ENCODE assay signal across 10 cellular contexts in the genomic region with DNA sequence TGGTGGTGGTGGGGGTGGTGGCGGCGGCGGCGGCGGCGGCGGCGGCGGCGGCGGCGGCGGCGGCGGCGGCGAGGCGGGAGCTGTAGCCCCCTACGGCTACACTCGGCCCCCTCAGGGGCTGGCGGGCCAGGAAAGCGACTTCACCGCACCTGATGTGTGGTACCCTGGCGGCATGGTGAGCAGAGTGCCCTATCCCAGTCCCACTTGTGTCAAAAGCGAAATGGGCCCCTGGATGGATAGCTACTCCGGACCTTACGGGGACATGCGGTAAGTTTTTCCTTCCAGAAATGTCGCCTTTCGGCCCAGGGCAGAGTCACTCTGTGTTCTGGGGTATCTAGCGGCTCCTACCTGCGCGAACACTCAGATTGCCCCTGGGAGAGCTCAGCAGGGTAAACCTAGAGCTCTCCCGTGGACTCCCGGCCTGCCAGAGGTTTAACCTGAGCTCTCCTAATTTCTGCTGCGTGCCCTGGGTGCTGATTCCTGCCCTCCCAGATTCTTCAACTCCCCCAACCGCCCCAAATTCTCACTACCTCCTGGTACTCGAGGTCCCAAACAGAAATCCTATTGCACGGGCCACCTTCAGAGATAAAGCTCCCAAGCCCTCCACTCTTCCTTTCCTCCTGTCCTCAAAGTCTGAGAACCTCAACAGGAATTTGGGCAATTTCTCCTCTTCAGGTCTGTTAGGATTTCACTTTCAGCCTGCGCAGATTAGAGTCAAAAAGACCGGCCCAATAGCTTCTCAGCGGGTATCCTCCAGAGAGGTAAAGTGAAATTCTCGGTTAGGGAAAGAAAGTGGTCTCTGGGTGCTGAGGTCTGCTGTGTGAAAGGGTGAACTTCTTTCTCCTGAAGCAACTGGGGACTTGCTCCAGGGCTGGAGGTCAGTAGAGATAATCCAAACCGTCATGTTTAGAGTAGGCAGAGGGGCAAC. TPM values are rescaled to one million over a fixed set of nuclear protein-coding genes. Genes with fewer than 3 reads are reported as not detected.
DNase-seq lines count a peak whose midpoint lies in the region; ATAC-seq and TF ChIP-seq lines count a peak whose summit lies in the region.
"Had no signal": no experiment of that assay in that cellular context is flagged by ENCODE, and none has a peak within 500 bp of the region (broad histone marks: within the 10 kb centered on the region; RNA-seq: fewer than 3 reads in every experiment).

No MANE protein-coding gene starts in this region.

- intact Hi-C loops in transverse colon (cut with DNase I; ENCODE audit: low total_unique reads), result no loop called here
- intact Hi-C loops in activated CD8-positive, alpha-beta T cell treated with anti-CD3 and anti-CD28 coated beads for 36 hours (cut with micrococcal nuclease), result no loop called here

- POLR2A ChIA-PET in activated CD8-positive, alpha-beta T cell treated with anti-CD3 and anti-CD28 coated beads for 36 hours (lab: Charles Lee), result no interaction called here

- no peak for TF ChIP-seq EP300 in transverse colon (IDR thresholded peaks at IDR 0.05; ENCODE audit: low read depth)

- H3K9me3 ChIP-seq in ectodermal cell (ENCODE audit: control insufficient read depth, low read length) (no peaks in the 10 kb centered on the region), mesodermal cell (ENCODE audit: control insufficient read depth, low read length) (no peaks in the 10 kb centered on the region), transverse colon (no peaks in the 10 kb centered on the region)

- no peak for ATAC-seq in activated T-cell treated with anti-CD3 and anti-CD28 coated beads, Interleukin-2, amount 50 U/mL, for 72 hours (replicated peaks in 1 of 2)
- no peak for ATAC-seq in activated T-cell treated with anti-CD3 and anti-CD28 coated beads, Interleukin-2, amount 50 U/mL, for 4 hours
- no peak for ATAC-seq in activated CD8-positive, alpha-beta T cell treated with anti-CD3 and anti-CD28 coated beads for 36 hours

- no peak for TF ChIP-seq POLR2A in transverse colon (IDR thresholded peaks at IDR 0.05)

- H3K4me3 ChIP-seq in ectodermal cell (ENCODE audit: insufficient read depth, low read depth, low read length) (peak overlapping the region; percentile 48), mesodermal cell (ENCODE audit: extremely low read depth, insufficient read depth, low read length, poor library complexity, severe bottlenecking) (peak overlapping the region; percentile 38), transverse colon (peak overlapping the region in 3 of 4 donors; percentile 14 to 46 (median 31))

- peaks cover 0 to 1% of the 10 kb centered on the region in 2 donors for H3K36me3 Mint-ChIP-seq in activated T-cell treated with anti-CD3 and anti-CD28 coated beads, Interleukin-2, amount 50 U/mL, for 72 hours (ENCODE audit: insufficient read depth in 2 of 2)
- H3K36me3 Mint-ChIP-seq in activated T-cell treated with anti-CD3 and anti-CD28 coated beads, Interleukin-2, amount 50 U/mL, for 4 hours (ENCODE audit: insufficient read depth), result no peaks in the 10 kb centered on the region
- H3K36me3 Mint-ChIP-seq in activated CD8-positive, alpha-beta T cell treated with anti-CD3 and anti-CD28 coated beads for 36 hours (ENCODE audit: low read depth), result no peaks in the 10 kb centered on the region
- H3K36me3 Mint-ChIP-seq: activated naive CD4-positive, alpha-beta T cell treated with anti-CD3 and anti-CD28 coated beads, Interleukin-2, amount 10 ng/mL, durations not matched to agents 7 days and 5 days; CD8-positive, alpha-beta memory T cell had no signal

- peaks cover 54% of the 10 kb centered on the region for H3K27me3 Mint-ChIP-seq in activated T-cell treated with anti-CD3 and anti-CD28 coated beads, Interleukin-2, amount 50 U/mL, for 72 hours (ENCODE audit: low read depth)
- peaks cover 31% of the 10 kb centered on the region for H3K27me3 Mint-ChIP-seq in activated T-cell treated with anti-CD3 and anti-CD28 coated beads, Interleukin-2, amount 50 U/mL, for 4 hours (ENCODE audit: low read depth)
- peaks cover 26% of the 10 kb centered on the region for H3K27me3 Mint-ChIP-seq in activated CD8-positive, alpha-beta T cell treated with anti-CD3 and anti-CD28 coated beads for 36 hours

- CTCF ChIA-PET in activated CD8-positive, alpha-beta T cell treated with anti-CD3 and anti-CD28 coated beads for 36 hours (lab: Charles Lee), result interaction anchor here (1.2 kb wide), 1 partner anchor 8 kb away, joined by 3 read pairs; no protein-coding TSS in a partner anchor

- H3K4me1 ChIP-seq in ectodermal cell (ENCODE audit: control insufficient read depth, insufficient read depth, low read length) (no peaks in the 10 kb centered on the region), mesodermal cell (ENCODE audit: control insufficient read depth, insufficient read depth, low read length, poor library complexity, severe bottlenecking) (no peaks in the 10 kb centered on the region), transverse colon (peaks cover 0 to 2% (median 0%) of the 10 kb centered on the region in 4 donors)

- H3K4me1 Mint-ChIP-seq in activated T-cell treated with anti-CD3 and anti-CD28 coated beads, Interleukin-2, amount 50 U/mL, for 72 hours (ENCODE audit: low read depth), result peaks cover 5% of the 10 kb centered on the region
- H3K4me1 Mint-ChIP-seq in activated T-cell treated with anti-CD3 and anti-CD28 coated beads, Interleukin-2, amount 50 U/mL, for 4 hours (ENCODE audit: low read depth), result peaks cover 4% of the 10 kb centered on the region
- peaks cover 5% of the 10 kb centered on the region for H3K4me1 Mint-ChIP-seq in activated CD8-positive, alpha-beta T cell treated with anti-CD3 and anti-CD28 coated beads for 36 hours (ENCODE audit: low read depth)
- H3K4me1 Mint-ChIP-seq: CD8-positive, alpha-beta memory T cell had no signal

- no peaks in the 10 kb centered on the region for H3K36me3 ChIP-seq in ectodermal cell (ENCODE audit: control insufficient read depth, insufficient read depth, low read length)
- H3K36me3 ChIP-seq in mesodermal cell (ENCODE audit: control insufficient read depth, insufficient read depth, low read length), result no peaks in the 10 kb centered on the region
- no peaks in the 10 kb centered on the region for H3K36me3 ChIP-seq in transverse colon

- H3K27ac ChIP-seq in ectodermal cell (ENCODE audit: insufficient read depth, low read depth, low read length, poor library complexity, severe bottlenecking) (no peak overlapping the region), mesodermal cell (ENCODE audit: low read depth, low read length, severe bottlenecking) (no peak overlapping the region), transverse colon (no peak overlapping the region)

- H3K4me3 Mint-ChIP-seq in activated T-cell treated with anti-CD3 and anti-CD28 coated beads, Interleukin-2, amount 50 U/mL, for 72 hours, result peak overlapping the region; percentile 64 to 70
- H3K4me3 Mint-ChIP-seq in activated T-cell treated with anti-CD3 and anti-CD28 coated beads, Interleukin-2, amount 50 U/mL, for 4 hours, result no peak overlapping the region
- H3K4me3 Mint-ChIP-seq in activated CD8-positive, alpha-beta T cell treated with anti-CD3 and anti-CD28 coated beads for 36 hours, result no peak overlapping the region
- H3K4me3 Mint-ChIP-seq: activated naive CD4-positive, alpha-beta T cell treated with anti-CD3 and anti-CD28 coated beads, Interleukin-2, amount 10 ng/mL, durations not matched to agents 7 days and 5 days had no signal

- H3K9me3 Mint-ChIP-seq in activated T-cell treated with anti-CD3 and anti-CD28 coated beads, Interleukin-2, amount 50 U/mL, for 72 hours, result no peaks in the 10 kb centered on the region
- no peaks in the 10 kb centered on the region for H3K9me3 Mint-ChIP-seq in activated T-cell treated with anti-CD3 and anti-CD28 coated beads, Interleukin-2, amount 50 U/mL, for 4 hours
- no peaks in the 10 kb centered on the region for H3K9me3 Mint-ChIP-seq in activated CD8-positive, alpha-beta T cell treated with anti-CD3 and anti-CD28 coated beads for 36 hours
- H3K9me3 Mint-ChIP-seq: activated naive CD4-positive, alpha-beta T cell treated with anti-CD3 and anti-CD28 coated beads, Interleukin-2, amount 10 ng/mL, durations not matched to agents 7 days and 5 days had no signal

- peaks cover 8% of the 10 kb centered on the region for H3K27me3 ChIP-seq in ectodermal cell (ENCODE audit: control insufficient read depth, insufficient read depth, low read length, poor library complexity, severe bottlenecking)
- peaks cover 26% of the 10 kb centered on the region for H3K27me3 ChIP-seq in transverse colon

- DNase-seq in activated T-cell treated with anti-CD3 and anti-CD28 coated beads, Interleukin-2, amount 50 U/mL, for 72 hours, result no peak
- no peak for DNase-seq in activated T-cell treated with anti-CD3 and anti-CD28 coated beads, Interleukin-2, amount 50 U/mL, for 4 hours
- DNase-seq in transverse colon, result no peak
- no peak for DNase-seq in G401 (ENCODE audit: low spot score)
- no peak for DNase-seq in activated CD8-positive, alpha-beta T cell treated with anti-CD3 and anti-CD28 coated beads for 36 hours
- DNase-seq in NCI-H1105 (lab: John Stamatoyannopoulos, UW), result no peak
- DNase-seq: activated naive CD4-positive, alpha-beta T cell treated with anti-CD3 and anti-CD28 coated beads, Interleukin-2, amount 10 ng/mL, durations not matched to agents 7 days and 5 days; CD8-positive, alpha-beta memory T cell had no signal

- H3K27ac Mint-ChIP-seq in activated T-cell treated with anti-CD3 and anti-CD28 coated beads, Interleukin-2, amount 50 U/mL, for 72 hours, result no peak overlapping the region
- H3K27ac Mint-ChIP-seq in activated CD8-positive, alpha-beta T cell treated with anti-CD3 and anti-CD28 coated beads for 36 hours, result no peak overlapping the region
- H3K27ac Mint-ChIP-seq: activated naive CD4-positive, alpha-beta T cell treated with anti-CD3 and anti-CD28 coated beads, Interleukin-2, amount 10 ng/mL, durations not matched to agents 7 days and 5 days had no signal

- 0 to 2% methylated on average over 29 to 40 of the region's 44 CpGs for WGBS in ectodermal cell, 2 experiments
- 2 to 3% methylated on average over 12 to 22 of the region's 44 CpGs for WGBS in mesodermal cell (ENCODE audit: insufficient coverage in 2 of 2), 2 experiments
- 57% methylated on average over 26 of the region's 44 CpGs; no CpG with 5 or more reads in 1 of the 2 donors for WGBS in transverse colon (ENCODE audit: low coverage in 1 of 2), 2 donors

- TF ChIP-seq CTCF in transverse colon (IDR thresholded peaks at IDR 0.05), result no peak
- no peak for TF ChIP-seq CTCF in activated CD8-positive, alpha-beta T cell treated with anti-CD3 and anti-CD28 coated beads for 36 hours (IDR thresholded peaks at IDR 0.05)

- in situ Hi-C loops in transverse colon (cut with MboI; ENCODE audit: low pct_ligation_motif_present in 1 of 4, low pct_unique_long_range_greater_than_20kb in 1 of 4, low sequenced_read_pairs in 3 of 4), result no loop called here
- in situ Hi-C loops in G401 (cut with HindIII; ENCODE audit: low sequenced_read_pairs), result no loop called here

RNA-seq across cellular contexts. Expression of a gene that starts 2.9 kb away (rescaled TPM):
- total RNA-seq in activated T-cell treated with anti-CD3 and anti-CD28 coated beads, Interleukin-2, amount 50 U/mL, for 72 hours, result under 1 TPM; 0.07 to 0.09 TPM
- total RNA-seq in activated T-cell treated with anti-CD3 and anti-CD28 coated beads, Interleukin-2, amount 50 U/mL, for 4 hours, result under 1 TPM; 0.08 to 0.11 (median 0.08) TPM
- 4.6 TPM for polyA plus RNA-seq in ectodermal cell (2013, experiment 1 of 4)
- polyA plus RNA-seq in ectodermal cell (2013, experiment 2 of 4), result 5.6 TPM
- 4.4 TPM for polyA plus RNA-seq in ectodermal cell (2013, experiment 3 of 4)
- 6.4 TPM for polyA plus RNA-seq in ectodermal cell (2013, experiment 4 of 4)
- 3.6 TPM for polyA plus RNA-seq in mesodermal cell (2013, experiment 1 of 2)
- 2.2 TPM for polyA plus RNA-seq in mesodermal cell (2013, experiment 2 of 2)
- total RNA-seq in transverse colon, result 1 to 10 TPM; 1.1 to 2.4 (median 2.0) TPM
- not detected in 2 replicates for total RNA-seq in G401 (2014; rRNA removed; shearing (Covaris generic))
- total RNA-seq in activated CD8-positive, alpha-beta T cell treated with anti-CD3 and anti-CD28 coated beads for 36 hours, result not detected
- total RNA-seq: CD8-positive, alpha-beta memory T cell had no signal
- polyA plus RNA-seq: CD8-positive, alpha-beta memory T cell had no signal

Comparison
In these comparisons a context has a peak if more than half of its experiments do, and no peak if none do; other contexts are left out.
1. H3K4me3 Mint-ChIP-seq: peak in activated T-cell treated with anti-CD3 and anti-CD28 coated beads, Interleukin-2, amount 50 U/mL, for 72 hours (2 of 2); none in activated T-cell treated with anti-CD3 and anti-CD28 coated beads, Interleukin-2, amount 50 U/mL, for 4 hours (single experiment) and activated CD8-positive, alpha-beta T cell treated with anti-CD3 and anti-CD28 coated beads for 36 hours (single experiment).
2. Peak in every context shown above with its lines, with median percentiles within 50 percentile points of each other: H3K4me3 ChIP-seq.